Comparison of ENCODE assay signal across 10 cellular contexts in the genomic region with DNA sequence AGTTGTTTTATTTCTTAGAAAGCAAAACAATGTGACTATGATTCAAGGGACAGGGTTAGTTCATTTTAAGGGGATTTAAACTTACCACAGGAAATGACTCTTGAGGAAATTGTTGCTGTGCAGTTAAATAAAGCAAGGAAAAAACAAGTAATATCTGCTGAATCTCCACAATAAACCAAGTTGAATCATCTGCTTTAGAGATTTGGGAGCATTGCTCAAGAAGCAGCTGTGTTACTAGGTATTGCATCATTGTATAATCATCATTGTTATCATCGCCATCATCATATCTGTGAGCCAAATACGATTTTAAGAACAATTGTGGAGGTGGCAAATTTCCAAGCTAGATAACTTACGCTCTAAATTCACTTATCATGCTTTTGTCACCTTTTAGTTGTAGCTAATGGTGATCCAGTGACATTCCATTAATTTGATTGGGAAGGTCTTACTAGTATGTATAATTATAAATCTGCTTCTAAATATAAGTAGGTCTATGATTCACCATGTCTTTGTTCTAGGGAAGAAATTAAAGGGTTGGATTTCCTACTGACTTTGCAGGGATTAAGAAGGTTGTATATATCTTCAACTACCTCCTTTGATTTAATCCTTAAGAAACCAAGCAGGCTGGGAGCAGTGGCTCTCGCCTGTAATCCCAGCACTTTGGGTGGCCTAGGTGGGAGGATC. TPM values are rescaled to one million over a fixed set of nuclear protein-coding genes. Genes with fewer than 3 reads are reported as not detected.
DNase-seq lines count a peak whose midpoint lies in the region; ATAC-seq and FAIRE-seq lines count a peak whose summit lies in the region.
"Had no signal": no experiment of that assay in that cellular context is flagged by ENCODE, and none has a peak within 500 bp of the region (broad histone marks: within the 10 kb centered on the region; RNA-seq: fewer than 3 reads in every experiment).

No MANE protein-coding gene starts in this region.

- ATAC-seq in HG03159 (IDR thresholded peaks at IDR 0.05; ENCODE audit: unreplicated experiment) (no peak), GM19455 (IDR thresholded peaks at IDR 0.05; ENCODE audit: unreplicated experiment) (no peak)

- DNase-seq in H4 (ENCODE audit: low spot score) (peak; percentile 75), OCI-M1 (lab: John Stamatoyannopoulos, UW) (peak; percentile 45), putamen (ENCODE audit: low spot score) (peak; percentile 68), hippocampal formation (lab: John Stamatoyannopoulos, UW) (no peak)
- DNase-seq: activated naive CD4-positive, alpha-beta T cell treated with Interleukin-2 at 50 U/mL for 16 hours had no signal

- peak; percentile 12 for FAIRE-seq in endometrium (lab: Jason Lieb, UNC)

RNA-seq across cellular contexts. Expression of gene MMP10, which starts 19.9 kb away (rescaled TPM):
- total RNA-seq in H4 (2014; rRNA removed; shearing (Covaris generic)) = 0.33 TPM in 1 of 2 replicates, not detected in the other
- total RNA-seq: liver, SK-MEL-5 had no signal

RNA-seq across cellular contexts. Expression of gene MMP8, which starts 35.7 kb away (rescaled TPM):
- not detected in 2 replicates for total RNA-seq in H4 (2014; rRNA removed; shearing (Covaris generic))

RNA-seq across cellular contexts. Expression of gene MMP1, which starts 37.5 kb away (rescaled TPM):
- total RNA-seq in H4 (2014; rRNA removed; shearing (Covaris generic)) = 2.8 and 3.1 TPM in 2 replicates

RNA-seq across cellular contexts. Expression of gene MMP27, which starts 54.9 kb away (rescaled TPM):
- not detected in 2 replicates for total RNA-seq in H4 (2014; rRNA removed; shearing (Covaris generic))
- total RNA-seq: liver, SK-MEL-5 had no signal

Comparison
In these comparisons a context has a peak if more than half of its experiments do, and no peak if none do; other contexts are left out.
1. DNase-seq: peak in H4 (single experiment), OCI-M1 (single experiment) and putamen (single experiment); none in hippocampal formation (0 of 2).